ENCODE assay signal across 8 cellular contexts in the genomic region with DNA sequence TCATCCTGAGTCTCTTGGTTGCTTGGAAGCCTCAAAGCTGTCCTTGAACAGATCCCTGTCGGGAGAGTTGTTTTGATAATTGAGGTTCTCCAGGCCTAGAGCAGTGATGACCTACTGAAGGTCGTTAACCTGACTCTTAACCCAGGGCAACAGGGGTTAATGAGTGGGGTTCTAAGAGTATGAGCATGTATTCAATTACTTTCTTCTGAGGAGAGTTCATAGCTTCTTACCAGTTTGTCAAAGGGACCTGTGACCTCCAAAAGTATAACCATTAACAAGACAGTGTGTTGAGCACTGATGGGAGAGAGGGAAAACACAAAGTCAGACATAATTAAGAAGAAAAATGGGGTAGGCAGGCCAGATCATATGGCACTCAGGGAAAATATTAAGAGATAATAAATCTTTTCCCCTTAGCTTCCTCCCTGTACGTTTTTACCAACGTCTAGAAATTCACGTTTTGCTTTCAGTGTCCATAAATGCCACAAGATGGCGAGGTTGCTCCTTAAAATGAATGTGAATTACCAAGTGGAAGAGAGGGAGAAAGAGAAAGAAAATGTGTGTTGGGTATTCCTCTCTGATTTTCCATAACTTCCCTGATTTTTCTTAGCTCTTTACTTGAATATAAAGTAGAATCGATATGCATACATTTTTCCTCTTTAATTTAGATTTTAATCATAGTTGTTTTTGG.
DNase-seq lines count a peak whose midpoint lies in the region; ATAC-seq and TF ChIP-seq lines count a peak whose summit lies in the region.

No MANE protein-coding gene starts in this region.

- H3K4me3 Mint-ChIP-seq in chondrocyte (ENCODE audit: unreplicated experiment) = no peak overlapping the region
- no peak overlapping the region for H3K4me3 Mint-ChIP-seq in activated T-helper 1 cell treated with anti-CD3 and anti-CD28 coated beads, Interleukin-12 subunit alpha, Interleukin-12 subunit beta, Interleukin-2, Interleukin-4 antibody, amounts not matched to agents 30 ng/mL and 10 ng/mL and 1 ng/mL, durations not matched to agents 14 hours and 24 hours and 36 hours

- H3K27me3 Mint-ChIP-seq in chondrocyte (ENCODE audit: low read depth) = no peaks in the 10 kb centered on the region
- H3K27me3 Mint-ChIP-seq in activated T-helper 1 cell treated with anti-CD3 and anti-CD28 coated beads, Interleukin-12 subunit alpha, Interleukin-12 subunit beta, Interleukin-2, Interleukin-4 antibody, amounts not matched to agents 30 ng/mL and 10 ng/mL and 1 ng/mL, durations not matched to agents 14 hours and 24 hours and 36 hours (ENCODE audit: insufficient read depth) = no peaks in the 10 kb centered on the region

- peak overlapping the region; percentile 79 for H3K27ac Mint-ChIP-seq in chondrocyte (ENCODE audit: unreplicated experiment)
- H3K27ac Mint-ChIP-seq in activated T-helper 1 cell treated with anti-CD3 and anti-CD28 coated beads, Interleukin-12 subunit alpha, Interleukin-12 subunit beta, Interleukin-2, Interleukin-4 antibody, amounts not matched to agents 30 ng/mL and 10 ng/mL and 1 ng/mL, durations not matched to agents 14 hours and 24 hours and 36 hours = no peak overlapping the region

- 20 to 24% methylated on average over 7 of the region's 7 CpGs for WGBS in aorta, 2 donors

- H3K4me3 ChIP-seq in aorta (ENCODE audit: low read length in 2 of 2) = no peak overlapping the region

- H3K27me3 ChIP-seq in aorta (ENCODE audit: control insufficient read depth in 1 of 2, insufficient read depth in 2 of 2, low read length in 1 of 2) = no peaks in the 10 kb centered on the region

- ATAC-seq in HG02973 (IDR thresholded peaks at IDR 0.05; ENCODE audit: unreplicated experiment) = peak; percentile 52
- no peak for ATAC-seq in aorta (ENCODE audit: low FRiP score)

- peak; percentile 69 for DNase-seq in SIG-M5 treated with dmso at 0.1 percent for 504 hours (lab: John Stamatoyannopoulos, UW; ENCODE audit: unreplicated experiment)
- DNase-seq in SIG-M5 (lab: John Stamatoyannopoulos, UW) = no peak
- DNase-seq in NCI-H82 treated with DMSO at 0.1 percent for 48 hours (lab: John Stamatoyannopoulos, UW; ENCODE audit: unreplicated experiment) = peak; percentile 31
- no peak for DNase-seq in chondrocyte (ENCODE audit: low spot score)
- DNase-seq in middle frontal gyrus (ENCODE audit: extremely low spot score, low spot score) = peak; percentile 36
- no peak for DNase-seq in aorta
- DNase-seq in activated T-helper 1 cell treated with anti-CD3 and anti-CD28 coated beads, Interleukin-12 subunit alpha, Interleukin-12 subunit beta, Interleukin-2, Interleukin-4 antibody, amounts not matched to agents 30 ng/mL and 10 ng/mL and 1 ng/mL, durations not matched to agents 14 hours and 24 hours and 36 hours (ENCODE audit: low spot score) = no peak

- H3K4me1 ChIP-seq in aorta (ENCODE audit: control insufficient read depth in 1 of 2, insufficient read depth in 2 of 2, low read length in 2 of 2) = no peaks in the 10 kb centered on the region

- no peak overlapping the region for H3K27ac ChIP-seq in aorta (ENCODE audit: low read depth in 1 of 2, low read length in 2 of 2)

- peaks cover 30% of the 10 kb centered on the region for H3K4me1 Mint-ChIP-seq in chondrocyte (ENCODE audit: low read depth)
- H3K4me1 Mint-ChIP-seq in activated T-helper 1 cell treated with anti-CD3 and anti-CD28 coated beads, Interleukin-12 subunit alpha, Interleukin-12 subunit beta, Interleukin-2, Interleukin-4 antibody, amounts not matched to agents 30 ng/mL and 10 ng/mL and 1 ng/mL, durations not matched to agents 14 hours and 24 hours and 36 hours (ENCODE audit: low read depth) = no peaks in the 10 kb centered on the region

- TF ChIP-seq CTCF in chondrocyte (IDR thresholded peaks at IDR 0.05) = peak; percentile 91

- peaks cover 7% of the 10 kb centered on the region for H3K36me3 Mint-ChIP-seq in chondrocyte (ENCODE audit: low read depth)
- no peaks in the 10 kb centered on the region for H3K36me3 Mint-ChIP-seq in activated T-helper 1 cell treated with anti-CD3 and anti-CD28 coated beads, Interleukin-12 subunit alpha, Interleukin-12 subunit beta, Interleukin-2, Interleukin-4 antibody, amounts not matched to agents 30 ng/mL and 10 ng/mL and 1 ng/mL, durations not matched to agents 14 hours and 24 hours and 36 hours (ENCODE audit: low read depth)

- H3K9me3 ChIP-seq in aorta (ENCODE audit: control insufficient read depth, low read length) = no peaks in the 10 kb centered on the region

- no peaks in the 10 kb centered on the region for H3K36me3 ChIP-seq in aorta (ENCODE audit: control insufficient read depth in 1 of 2, insufficient read depth in 2 of 2, low read length in 1 of 2)

- intact Hi-C loops in aorta (cut with DNase I) = loop anchor here (5.0 to 10.0 kb wide), 4 partner anchors 92 to 1475 kb away; a partner anchor contains a TSS
- intact Hi-C loops in activated T-helper 1 cell treated with anti-CD3 and anti-CD28 coated beads, Interleukin-12 subunit alpha, Interleukin-12 subunit beta, Interleukin-2, Interleukin-4 antibody, amounts not matched to agents 30 ng/mL and 10 ng/mL and 1 ng/mL, durations not matched to agents 14 hours and 24 hours and 36 hours (cut with micrococcal nuclease) = loop anchor here (10.0 kb wide), 1 partner anchor 372 kb away; no protein-coding TSS in a partner anchor

- H3K9me3 Mint-ChIP-seq in chondrocyte (ENCODE audit: low read depth) = no peaks in the 10 kb centered on the region
- no peaks in the 10 kb centered on the region for H3K9me3 Mint-ChIP-seq in activated T-helper 1 cell treated with anti-CD3 and anti-CD28 coated beads, Interleukin-12 subunit alpha, Interleukin-12 subunit beta, Interleukin-2, Interleukin-4 antibody, amounts not matched to agents 30 ng/mL and 10 ng/mL and 1 ng/mL, durations not matched to agents 14 hours and 24 hours and 36 hours

Comparison
In these comparisons a context has a peak if more than half of its experiments do, and no peak if none do; other contexts are left out.
1. DNase-seq: peak in SIG-M5 treated with dmso at 0.1 percent for 504 hours (single experiment), NCI-H82 treated with DMSO at 0.1 percent for 48 hours (single experiment) and middle frontal gyrus (single experiment); none in SIG-M5 (single experiment), chondrocyte (single experiment), aorta (0 of 2) and activated T-helper 1 cell treated with anti-CD3 and anti-CD28 coated beads, Interleukin-12 subunit alpha, Interleukin-12 subunit beta, Interleukin-2, Interleukin-4 antibody, amounts not matched to agents 30 ng/mL and 10 ng/mL and 1 ng/mL, durations not matched to agents 14 hours and 24 hours and 36 hours (single experiment).